ENCODE assay signal across 23 cellular contexts in the genomic region with DNA sequence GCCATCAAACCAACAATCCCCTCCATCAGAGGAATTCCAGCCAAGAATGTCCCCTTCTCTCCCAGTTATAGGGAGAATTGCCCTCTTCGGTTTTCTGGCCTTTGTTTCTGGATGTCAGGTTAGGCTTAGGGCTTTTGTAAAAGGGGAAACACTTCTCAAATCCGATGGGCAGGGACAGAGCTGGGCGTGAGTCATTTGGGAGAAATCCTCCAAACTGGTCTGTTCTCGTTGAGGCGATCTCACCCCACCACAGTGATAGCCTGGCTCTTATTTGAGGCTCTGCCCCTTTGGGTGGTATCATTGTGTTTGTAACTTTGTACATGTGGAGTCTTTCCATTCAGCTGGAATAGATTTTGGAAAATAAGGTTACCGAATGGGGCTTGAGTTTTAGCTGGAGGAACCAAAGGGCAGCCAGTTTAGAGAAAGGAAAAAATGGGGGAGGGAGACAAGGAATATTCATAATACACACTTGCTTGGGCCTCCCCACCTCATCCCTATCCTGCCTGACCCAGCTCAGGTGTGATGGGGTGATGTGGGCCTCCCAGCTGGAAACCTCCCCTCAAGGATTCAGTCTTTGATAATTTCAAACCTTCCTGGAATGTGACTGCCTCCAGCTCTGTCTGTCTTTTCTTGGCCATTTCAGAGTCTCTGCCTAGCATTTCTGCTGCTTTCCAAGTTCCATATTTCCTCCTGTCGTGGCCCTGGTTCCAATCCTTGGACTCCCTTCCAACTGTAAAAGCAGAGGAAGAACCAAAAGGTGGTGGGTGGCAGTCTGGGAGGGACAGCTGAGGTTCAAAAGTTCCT. TPM values are rescaled to one million over a fixed set of nuclear protein-coding genes. Genes with fewer than 3 reads are reported as not detected.
"Had no signal": no experiment of that assay in that cellular context is flagged by ENCODE, and none has a peak within 500 bp of the region (broad histone marks: within the 10 kb centered on the region; RNA-seq: fewer than 3 reads in every experiment).

No MANE protein-coding gene starts in this region.

- H3K9me3 ChIP-seq: colonic mucosa, gastrocnemius medialis, heart right ventricle, left ventricle myocardium inferior, prostate gland, tibial nerve had no signal

- H3K9me3 Mint-ChIP-seq: natural killer cell treated with Interleukin-12 subunit alpha and Interleukin-12 subunit beta and Interleukin-15 and Interleukin-18, amount 100 ng/mL, for 72 hours; T-helper 1 cell treated with Interleukin-12 subunit alpha and Interleukin-12 subunit beta and Interleukin-4 antibody, amounts not matched to agents 30 μg/mL and 1 μg/mL, for 36 hours had no signal

- DNase-seq: activated CD8-positive, alpha-beta memory T cell treated with anti-CD3 and anti-CD28 coated beads, Interleukin-2, amount 50 U/mL, for 4 hours; activated CD8-positive, alpha-beta T cell treated with anti-CD3 and anti-CD28 coated beads, Interleukin-2, amount 10 ng/mL, durations not matched to agents 7 days and 5 days; activated effector memory CD4-positive, alpha-beta T cell treated with anti-CD3 and anti-CD28 coated beads, Interleukin-2, amount 50 U/mL, for 16 hours; activated T-cell treated with anti-CD3 and anti-CD28 coated beads, Interleukin-2, amount 50 U/mL, for 48 hours; amniotic stem cell; caudate nucleus; colonic mucosa; gastrocnemius medialis; heart right ventricle; kidney; left ventricle myocardium inferior; mesenchymal stem cell; right cardiac atrium; small intestine; stimulated activated CD4-positive, alpha-beta T cell treated with anti-CD3 and anti-CD28 coated beads, Interleukin-4, amount 100 ng/mL, for 24 hours; stimulated activated naive CD4-positive, alpha-beta T cell; substantia nigra; WERI-Rb-1 had no signal

- H3K36me3 ChIP-seq: colonic mucosa, gastrocnemius medialis, heart right ventricle, left ventricle myocardium inferior, prostate gland, tibial nerve, WERI-Rb-1 had no signal

- H3K27ac ChIP-seq: colonic mucosa, gastrocnemius medialis, heart right ventricle, left ventricle myocardium inferior, prostate gland had no signal

- H3K36me3 Mint-ChIP-seq: activated naive CD8-positive, alpha-beta T cell; natural killer cell treated with Interleukin-12 subunit alpha and Interleukin-12 subunit beta and Interleukin-15 and Interleukin-18, amount 100 ng/mL, for 72 hours had no signal

- H3K27ac Mint-ChIP-seq: activated CD8-positive, alpha-beta T cell treated with anti-CD3 and anti-CD28 coated beads, Interleukin-2, amount 10 ng/mL, durations not matched to agents 7 days and 5 days; activated naive CD8-positive, alpha-beta T cell; natural killer cell treated with Interleukin-12 subunit alpha and Interleukin-12 subunit beta and Interleukin-15 and Interleukin-18, amount 100 ng/mL, for 72 hours; T-helper 1 cell treated with Interleukin-12 subunit alpha and Interleukin-12 subunit beta and Interleukin-4 antibody, amounts not matched to agents 30 μg/mL and 1 μg/mL, for 36 hours had no signal

- H3K4me3 ChIP-seq: colonic mucosa, gastrocnemius medialis, heart right ventricle, left ventricle myocardium inferior, prostate gland had no signal

- ATAC-seq: activated CD8-positive, alpha-beta T cell treated with anti-CD3 and anti-CD28 coated beads, Interleukin-2, amount 10 ng/mL, durations not matched to agents 7 days and 5 days; gastrocnemius medialis; heart right ventricle; natural killer cell treated with Interleukin-12 subunit alpha and Interleukin-12 subunit beta and Interleukin-15 and Interleukin-18, amount 100 ng/mL, for 72 hours; right cardiac atrium had no signal

- H3K4me3 Mint-ChIP-seq: activated CD8-positive, alpha-beta T cell treated with anti-CD3 and anti-CD28 coated beads, Interleukin-2, amount 10 ng/mL, durations not matched to agents 7 days and 5 days; activated naive CD8-positive, alpha-beta T cell; natural killer cell treated with Interleukin-12 subunit alpha and Interleukin-12 subunit beta and Interleukin-15 and Interleukin-18, amount 100 ng/mL, for 72 hours; T-helper 1 cell treated with Interleukin-12 subunit alpha and Interleukin-12 subunit beta and Interleukin-4 antibody, amounts not matched to agents 30 μg/mL and 1 μg/mL, for 36 hours had no signal

- H3K4me1 ChIP-seq: colonic mucosa, gastrocnemius medialis, heart right ventricle, left ventricle myocardium inferior, prostate gland had no signal

RNA-seq across cellular contexts. Expression of a gene that starts 7.5 kb away (rescaled TPM):
- total RNA-seq: colonic mucosa, left ventricle myocardium inferior had no signal

RNA-seq across cellular contexts. Expression of a gene that starts 28.3 kb away (rescaled TPM):
- total RNA-seq: activated CD8-positive, alpha-beta T cell treated with anti-CD3 and anti-CD28 coated beads, Interleukin-2, amount 10 ng/mL, durations not matched to agents 7 days and 5 days; colonic mucosa; heart right ventricle; left ventricle myocardium inferior; natural killer cell treated with Interleukin-12 subunit alpha and Interleukin-12 subunit beta and Interleukin-15 and Interleukin-18, amount 100 ng/mL, for 72 hours; right cardiac atrium had no signal

RNA-seq across cellular contexts. Expression of a gene that starts 32.9 kb away (rescaled TPM):
- total RNA-seq: activated CD8-positive, alpha-beta T cell treated with anti-CD3 and anti-CD28 coated beads, Interleukin-2, amount 10 ng/mL, durations not matched to agents 7 days and 5 days; left ventricle myocardium inferior; natural killer cell treated with Interleukin-12 subunit alpha and Interleukin-12 subunit beta and Interleukin-15 and Interleukin-18, amount 100 ng/mL, for 72 hours had no signal

RNA-seq across cellular contexts. Expression of a gene that starts 52.4 kb away (rescaled TPM):
- total RNA-seq: activated CD8-positive, alpha-beta T cell treated with anti-CD3 and anti-CD28 coated beads, Interleukin-2, amount 10 ng/mL, durations not matched to agents 7 days and 5 days; colonic mucosa; heart right ventricle; left ventricle myocardium inferior; natural killer cell treated with Interleukin-12 subunit alpha and Interleukin-12 subunit beta and Interleukin-15 and Interleukin-18, amount 100 ng/mL, for 72 hours; right cardiac atrium had no signal
- polyA plus RNA-seq: heart right ventricle, right cardiac atrium had no signal
